Comparison of ENCODE assay signal across 16 cellular contexts in genomic region chr13:20570540-20570939, GRCh38. TPM values are rescaled to one million over a fixed set of nuclear protein-coding genes. Genes with fewer than 3 reads are reported as not detected.
DNase-seq lines count a peak whose midpoint lies in the region; ATAC-seq, FAIRE-seq and TF ChIP-seq lines count a peak whose summit lies in the region.
"Had no signal": no experiment of that assay in that cellular context is flagged by ENCODE, and none has a peak within 500 bp of the region (broad histone marks: within the 10 kb centered on the region; RNA-seq: fewer than 3 reads in every experiment).

No MANE protein-coding gene starts in this region.

- H3K4me3 Mint-ChIP-seq in HFFc6 = no peak overlapping the region
- H3K4me3 Mint-ChIP-seq: CD14-positive monocyte had no signal

- peaks cover 15% of the 10 kb centered on the region for H3K36me3 Mint-ChIP-seq in HFFc6 (ENCODE audit: low read depth)

- peaks cover 7% of the 10 kb centered on the region; the same call in 1 of the 2 replicates for H3K9me3 Mint-ChIP-seq in HFFc6

- no peak for ATAC-seq in activated CD4-positive, CD25-positive, alpha-beta regulatory T cell treated with anti-CD3 and anti-CD28 coated beads, Interleukin-2, amount 50 U/mL, for 24 hours
- no peak for ATAC-seq in GM21825 (IDR thresholded peaks at IDR 0.05; ENCODE audit: unreplicated experiment)

- H3K4me1 Mint-ChIP-seq in HFFc6 (ENCODE audit: low read depth) = peaks cover 24% of the 10 kb centered on the region

- no peak overlapping the region for H3K4me3 ChIP-seq in skeletal muscle cell (ENCODE audit: low read depth, low read length)
- H3K4me3 ChIP-seq: SJSA1 had no signal

- FAIRE-seq in H54 (lab: Jason Lieb, UNC) = no peak

- TF ChIP-seq POLR2A in H54 (IDR thresholded peaks at IDR 0.05; ENCODE audit: low read depth, low read length) = no peak

- H3K27me3 Mint-ChIP-seq in HFFc6 (ENCODE audit: insufficient read depth) = peaks cover 3% of the 10 kb centered on the region

- H3K27ac Mint-ChIP-seq in HFFc6 = no peak overlapping the region
- H3K27ac Mint-ChIP-seq: CD14-positive monocyte had no signal

- peak; percentile 4 for DNase-seq in CD1c-positive myeloid dendritic cell (ENCODE audit: extremely low spot score)
- DNase-seq in HFFc6 = peak; percentile 13
- peak; percentile 48 for DNase-seq in fibroblast of peridontal ligament (ENCODE audit: extremely low read depth)
- DNase-seq in skeletal muscle cell (ENCODE audit: low read depth) = peak; percentile 67
- DNase-seq in H54 (ENCODE audit: insufficient read length, low spot score) = no peak
- DNase-seq: DMS79 treated with DMSO at 0.1 percent for 48 hours, GF-D8, H7, NCI-H1092, NCI-H2107, NCI-H345, SW 1271 had no signal

- no peak for TF ChIP-seq CTCF in HFFc6 (IDR thresholded peaks at IDR 0.05)

RNA-seq across cellular contexts. Expression of gene IFT88, which starts 3.6 kb away (rescaled TPM):
- total RNA-seq in HFFc6 (2021; fragmentation: NEBNext Ultra II Directional; extraction: Animal tissue kit (Norgen Biotek cat#: 25700)) = 1 to 10 TPM; 8.2 to 9.5 (median 9.0) TPM

RNA-seq across cellular contexts. Expression of gene CRYL1, which starts 44.9 kb away (rescaled TPM):
- total RNA-seq in HFFc6 (2021; fragmentation: NEBNext Ultra II Directional; extraction: Animal tissue kit (Norgen Biotek cat#: 25700)) = 10 to 100 TPM; 10.9 to 13.2 (median 12.0) TPM
